9 cellular contexts compared by ENCODE assay signal in genomic region chr2:151534001-151534400, GRCh38.
"Had no signal": no experiment of that assay in that cellular context is flagged by ENCODE, and none has a peak within 500 bp of the region (broad histone marks: within the 10 kb centered on the region; RNA-seq: fewer than 3 reads in every experiment).

No MANE protein-coding gene starts in this region.

- DNase-seq: GM23248, GOT3, H7, HFFc6, IMR-90, KG1 had no signal

- FAIRE-seq: HTR-8/SVneo, K562 had no signal

- H3K4me3 Mint-ChIP-seq: HFFc6 had no signal

- ATAC-seq: HCT116, K562 had no signal

- H3K9me3 Mint-ChIP-seq: HFFc6 had no signal

- H3K27ac Mint-ChIP-seq: HFFc6 had no signal
